ENCODE assay signal across 15 cellular contexts in genomic region chr2:119430023-119430498, GRCh38. TPM values are rescaled to one million over a fixed set of nuclear protein-coding genes. Genes with fewer than 3 reads are reported as not detected.
DNase-seq lines count a peak whose midpoint lies in the region; ATAC-seq, FAIRE-seq and TF ChIP-seq lines count a peak whose summit lies in the region.
"Had no signal": no experiment of that assay in that cellular context is flagged by ENCODE, and none has a peak within 500 bp of the region (broad histone marks: within the 10 kb centered on the region; RNA-seq: fewer than 3 reads in every experiment).

No MANE protein-coding gene starts in this region.

- ATAC-seq in A549 (no peak), HG02981 (IDR thresholded peaks at IDR 0.05; ENCODE audit: unreplicated experiment) (no peak)
- ATAC-seq: body of pancreas, Panc1 had no signal

- H3K4me1 ChIP-seq in A549 (peaks cover 51% of the 10 kb centered on the region), MM.1S (ENCODE audit: low read length) (peaks cover 25% of the 10 kb centered on the region), kidney (ENCODE audit: control insufficient read depth in 1 of 2, insufficient read depth in 1 of 2, low read depth in 1 of 2, low read length in 2 of 2) (peaks cover 29 to 48% of the 10 kb centered on the region in 2 donors), parathyroid adenoma (peaks cover 57% of the 10 kb centered on the region)

- TF ChIP-seq EP300 in A549 (IDR thresholded peaks at IDR 0.05), result no peak

- CTCF ChIA-PET in A549 (lab: Yijun Ruan, JAX), result interaction anchor here (0.8 kb wide), 1 partner anchor 12 kb away, joined by 3 read pairs; no protein-coding TSS in a partner anchor

- H3K4me3 ChIP-seq in A549, result no peak overlapping the region
- H3K4me3 ChIP-seq in MM.1S (ENCODE audit: low read length), result no peak overlapping the region
- peak overlapping the region; percentile 57 to 86 for H3K4me3 ChIP-seq in kidney (ENCODE audit: low read length in 2 of 2)
- peak overlapping the region; percentile 96 for H3K4me3 ChIP-seq in parathyroid adenoma (ENCODE audit: low read depth, low read length)
- H3K4me3 ChIP-seq: body of pancreas had no signal

- H3K36me3 ChIP-seq in MM.1S (replicated peaks; ENCODE audit: insufficient read depth, low read length), result no peaks in the 10 kb centered on the region
- H3K36me3 ChIP-seq in kidney (ENCODE audit: control insufficient read depth in 1 of 2, insufficient read depth in 2 of 2, low read length in 2 of 2), result no peaks in the 10 kb centered on the region
- H3K36me3 ChIP-seq in parathyroid adenoma (ENCODE audit: control insufficient read depth, insufficient read depth, low read length), result no peaks in the 10 kb centered on the region

- peaks cover 20% of the 10 kb centered on the region for H3F3A ChIP-seq in MM.1S (ENCODE audit: insufficient read depth, low read length)

- no peak for TF ChIP-seq RAD21 in A549 (conservative IDR thresholded peaks at IDR 0.05 in 1 of 2, IDR thresholded peaks at IDR 0.05 in 1 of 2)

- H3K9me2 ChIP-seq in MM.1S (replicated peaks; ENCODE audit: insufficient read depth, low read length), result no peaks in the 10 kb centered on the region

- H3K79me2 ChIP-seq in MM.1S (ENCODE audit: low read length) (no peaks in the 10 kb centered on the region), parathyroid adenoma (peaks cover 32% of the 10 kb centered on the region)

- TF ChIP-seq CTCF in A549 (IDR thresholded peaks at IDR 0.05), result no peak
- TF ChIP-seq CTCF in MM.1S (IDR thresholded peaks at IDR 0.05; ENCODE audit: low read length), result no peak
- no peak for TF ChIP-seq CTCF in kidney (IDR thresholded peaks at IDR 0.05; ENCODE audit: borderline replicate concordance, extremely low read depth, insufficient read depth)
- no peak for TF ChIP-seq CTCF in parathyroid adenoma (IDR thresholded peaks at IDR 0.05)

- intact Hi-C loops in kidney (cut with DNase I), result no loop called here

- H3K9ac ChIP-seq in MM.1S (ENCODE audit: low read length) (no peak overlapping the region), kidney (ENCODE audit: low read length in 2 of 2) (peak overlapping the region in 1 of 2 donors; percentile 96), parathyroid adenoma (peak overlapping the region; percentile 99)

- no peak for FAIRE-seq in A549 (lab: Jason Lieb, UNC)
- FAIRE-seq in kidney (lab: Jason Lieb, UNC), result no peak

- no peaks in the 10 kb centered on the region for H4K20me1 ChIP-seq in MM.1S (ENCODE audit: insufficient read depth, low read length)

- no peak for TF ChIP-seq POLR2A in A549 (IDR thresholded peaks at IDR 0.05; ENCODE audit: low read length)

- peak overlapping the region; percentile 7 to 91; a peak in 2 of 6 replicates for H3K27ac ChIP-seq in A549
- H3K27ac ChIP-seq in MM.1S (ENCODE audit: low read length), result peak overlapping the region; percentile 48; the same call in 1 of the 2 replicates
- H3K27ac ChIP-seq in kidney (ENCODE audit: low read depth in 2 of 2, low read length in 2 of 2), result peak overlapping the region; percentile 97 to 99
- peak overlapping the region; percentile 100 for H3K27ac ChIP-seq in parathyroid adenoma
- H3K27ac ChIP-seq: VCaP had no signal

- H2AFZ ChIP-seq in MM.1S (ENCODE audit: low read length), result no peak overlapping the region
- no peak overlapping the region for H2AFZ ChIP-seq in parathyroid adenoma

- 89% methylated on average over 5 of the region's 5 CpGs for WGBS in A549 (ENCODE audit: missing lambda C conversion rate)

- DNase-seq in A549 (ENCODE audit: low read depth in 1 of 2, low spot score in 1 of 2) (no peak), MM.1S (no peak), kidney (no peak), NCI-H1048 (lab: John Stamatoyannopoulos, UW) (no peak), CD1c-positive myeloid dendritic cell (ENCODE audit: extremely low spot score) (no peak), OCI-M2 (lab: John Stamatoyannopoulos, UW; ENCODE audit: unreplicated experiment) (no peak)
- DNase-seq: activated naive CD4-positive, alpha-beta T cell; body of pancreas; effector memory CD4-positive, alpha-beta T cell; NCI-H526 treated with DMSO at 0.1 percent for 48 hours; SW 1271 had no signal

- H3K4me2 ChIP-seq in A549 (no peak overlapping the region), MM.1S (ENCODE audit: low read depth, low read length) (peak overlapping the region; percentile 41; the same call in 1 of the 2 replicates), parathyroid adenoma (ENCODE audit: low read length) (peak overlapping the region; percentile 80)

- POLR2A ChIA-PET in A549 (lab: Yijun Ruan, JAX), result no interaction called here

- H3K27me3 ChIP-seq in MM.1S (replicated peaks; ENCODE audit: insufficient read depth, low read length) (no peaks in the 10 kb centered on the region), parathyroid adenoma (ENCODE audit: control insufficient read depth, insufficient read depth, low read length) (no peaks in the 10 kb centered on the region)
- H3K27me3 ChIP-seq: body of pancreas had no signal

- H3K9me3 ChIP-seq in A549, result no peaks in the 10 kb centered on the region
- H3K9me3 ChIP-seq in MM.1S (replicated peaks; ENCODE audit: insufficient read depth, low read length), result no peaks in the 10 kb centered on the region
- no peaks in the 10 kb centered on the region for H3K9me3 ChIP-seq in kidney (ENCODE audit: control insufficient read depth in 1 of 2, low read length in 2 of 2)
- no peaks in the 10 kb centered on the region for H3K9me3 ChIP-seq in parathyroid adenoma (ENCODE audit: control insufficient read depth, low read length)
- H3K9me3 ChIP-seq: body of pancreas had no signal

TF ChIP-seq in A549, 52 proteins besides CTCF, POLR2A, EP300 and RAD21:
- TF ChIP-seq HOXB13 (CRISPR knock-in tag; IDR thresholded peaks at IDR 0.05; ENCODE audit: low read depth) (no peak), CBX2 (IDR thresholded peaks at IDR 0.05; ENCODE audit: borderline replicate concordance, low read depth) (no peak), PBX3 (IDR thresholded peaks at IDR 0.05) (no peak), CEBPB (IDR thresholded peaks at IDR 0.05) (no peak), SMC3 (IDR thresholded peaks at IDR 0.05) (no peak), ESRRA (IDR thresholded peaks at IDR 0.05; ENCODE audit: borderline replicate concordance, low read length) (no peak), ATOH8 (CRISPR knock-in tag; IDR thresholded peaks at IDR 0.05; ENCODE audit: low read depth) (no peak), EHMT2 (IDR thresholded peaks at IDR 0.05; ENCODE audit: low read depth) (no peak)

RNA-seq across cellular contexts. Expression of gene TMEM37, which starts 1.6 kb away (rescaled TPM):
- polyA plus RNA-seq in A549 (2011; rRNA removed), result 7.5 and 10.8 TPM in 2 replicates
- 5.7 and 7.9 TPM in 2 replicates for polyA plus RNA-seq in A549 (2012; cell fraction: cytosol; rRNA removed)
- 4.7 and 5.0 TPM in 2 replicates for polyA plus RNA-seq in A549 (2012; cell fraction: nucleus; rRNA removed)
- 3.3 to 5.1 TPM (median 4.7 TPM) in 3 replicates for polyA plus RNA-seq in A549 (2017; fragmentation: RNase III; extraction: RNeasy Plus Mini Kit Qiagen cat#74134 plus additional on column Dnase treatment)
- 2.9 and 4.0 TPM in 2 replicates for polyA minus RNA-seq in A549 (2011; rRNA and poly(A)+ RNA removed)
- 59.4 TPM for total RNA-seq in kidney
- 221 TPM for polyA plus RNA-seq in kidney (ENCODE audit: insufficient read depth, low read depth, low replicate concordance)

Comparison
In these comparisons a context has a peak if more than half of its experiments do, and no peak if none do; other contexts are left out.
1. H3K27ac ChIP-seq: peak in every context shown above with its lines; median percentile 100 in parathyroid adenoma; 98 in kidney; 49 in A549; 48 in MM.1S.
2. H3K4me3 ChIP-seq: peak in kidney (2 of 2) and parathyroid adenoma (single experiment); none in A549 (single experiment) and MM.1S (single experiment).
3. RNA of gene TMEM37, which starts 1.6 kb away (polyA plus RNA-seq): 221 TPM in kidney (single experiment); 3.3 to 10.8 TPM in A549; every median in the first group is over 10 times any median in the second.